Comparison of ENCODE assay signal across 9 cellular contexts in the genomic region with DNA sequence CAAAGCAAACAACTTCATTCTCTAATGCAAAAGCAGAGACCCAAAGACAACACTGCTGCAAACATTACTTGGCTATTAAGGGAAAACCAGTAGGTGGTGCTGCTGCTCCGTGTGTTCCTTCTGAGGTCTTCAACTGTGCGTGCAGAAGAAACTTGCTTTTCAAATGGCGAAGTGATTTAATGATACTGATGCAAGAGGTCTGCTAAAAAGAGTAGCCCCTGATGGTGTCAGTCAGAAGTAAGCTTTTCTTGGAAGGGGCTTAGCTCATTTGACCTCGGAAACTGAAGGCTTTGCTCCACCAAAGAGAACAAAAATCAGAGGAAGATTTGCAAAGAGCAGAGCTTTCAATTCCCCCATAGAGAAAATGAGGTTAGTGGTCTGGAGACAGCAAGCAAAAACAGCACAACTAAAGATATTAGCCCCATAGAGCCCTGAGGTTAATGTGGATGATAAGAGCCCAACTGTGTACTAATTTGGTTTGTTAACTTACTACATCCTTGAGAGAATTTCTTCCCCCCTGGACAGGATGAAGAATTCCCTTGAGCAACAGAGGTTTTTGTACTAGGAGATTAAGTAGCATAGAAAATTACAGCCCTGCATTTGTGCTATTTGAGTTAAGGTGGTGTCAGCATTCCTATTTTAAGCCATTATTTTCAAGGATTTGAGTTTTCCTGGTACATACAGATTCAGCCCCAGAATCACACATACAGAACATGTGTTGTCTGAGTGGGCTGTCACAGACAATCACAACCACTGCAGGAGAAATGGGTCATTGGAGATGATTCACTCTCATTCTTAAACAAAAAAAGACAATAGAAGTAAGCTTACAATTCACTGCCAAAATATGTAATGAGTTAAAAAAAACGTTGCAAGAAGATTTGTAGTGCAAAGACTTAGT.
DNase-seq lines count a peak whose midpoint lies in the region; ATAC-seq, FAIRE-seq and TF ChIP-seq lines count a peak whose summit lies in the region.
"Had no signal": no experiment of that assay in that cellular context is flagged by ENCODE, and none has a peak within 500 bp of the region (broad histone marks: within the 10 kb centered on the region; RNA-seq: fewer than 3 reads in every experiment).

No MANE protein-coding gene starts in this region.

- H3K36me3 ChIP-seq in OCI-LY7 (ENCODE audit: insufficient read depth, low read length), result no peaks in the 10 kb centered on the region
- no peaks in the 10 kb centered on the region for H3K36me3 ChIP-seq in prostate gland

- H3K9me3 Mint-ChIP-seq in glutamatergic neuron (ENCODE audit: unreplicated experiment), result no peaks in the 10 kb centered on the region
- H3K9me3 Mint-ChIP-seq: activated naive CD4-positive, alpha-beta T cell treated with anti-CD3 and anti-CD28 coated beads, Interleukin-2, amount 50 U/mL, for 72 hours had no signal

- TF ChIP-seq CTCF in OCI-LY7 (conservative IDR thresholded peaks at IDR 0.05; ENCODE audit: low read length) (peak; percentile 83), glutamatergic neuron (IDR thresholded peaks at IDR 0.05; ENCODE audit: partially characterized antibody, unreplicated experiment) (peak; percentile 76), prostate gland (IDR thresholded peaks at IDR 0.05) (peak; percentile 19 to 67 (median 53))

- H3K36me3 Mint-ChIP-seq in glutamatergic neuron (ENCODE audit: unreplicated experiment), result no peaks in the 10 kb centered on the region
- H3K36me3 Mint-ChIP-seq: activated naive CD4-positive, alpha-beta T cell treated with anti-CD3 and anti-CD28 coated beads, Interleukin-2, amount 50 U/mL, for 72 hours had no signal

- intact Hi-C loops in OCI-LY7 (cut with micrococcal nuclease; ENCODE audit: unreplicated experiment), result loop anchor here (10.0 kb wide), 2 partner anchors 392 to 1048 kb away; no protein-coding TSS in a partner anchor
- intact Hi-C loops in prostate gland (cut with DNase I), result loop anchor here (5.0 kb wide), 1 partner anchor 346 kb away; no protein-coding TSS in a partner anchor

- no peaks in the 10 kb centered on the region for H3K79me2 ChIP-seq in OCI-LY7 (ENCODE audit: insufficient read depth, low read depth, low read length)

- H3K9me3 ChIP-seq in OCI-LY7 (ENCODE audit: low read length) (no peaks in the 10 kb centered on the region), prostate gland (no peaks in the 10 kb centered on the region)

- H3K9me2 ChIP-seq in OCI-LY7 (ENCODE audit: insufficient read depth, low read length), result no peaks in the 10 kb centered on the region

- no peak for FAIRE-seq in HTR-8/SVneo (lab: Jason Lieb, UNC)

- BruUV-seq in OCI-LY7 (replicated peaks; lab: Mats Ljungman, UMichigan), result no TSS peak

- no peaks in the 10 kb centered on the region for H3K4me1 ChIP-seq in OCI-LY7 (ENCODE audit: insufficient read depth, low read length, poor library complexity, severe bottlenecking)
- no peaks in the 10 kb centered on the region for H3K4me1 ChIP-seq in prostate gland (replicated peaks)

- no peaks in the 10 kb centered on the region for H3K27me3 ChIP-seq in prostate gland (replicated peaks; ENCODE audit: insufficient read depth)

- no peak for TF ChIP-seq POLR2A in prostate gland (IDR thresholded peaks at IDR 0.05)

- peaks cover 5% of the 10 kb centered on the region for H3K27me3 Mint-ChIP-seq in glutamatergic neuron (ENCODE audit: unreplicated experiment)

- CTCF ChIA-PET in OCI-LY7 (lab: Charles Lee; ENCODE audit: unreplicated experiment), result no interaction called here

- no peak overlapping the region for H3K4me2 ChIP-seq in OCI-LY7 (ENCODE audit: low read length)

- H2AFZ ChIP-seq in OCI-LY7 (ENCODE audit: low read length), result 0 out of 2 replicates have a peak overlapping the region, but pooled peaks have one; percentile 18

- peak; percentile 86 for ATAC-seq in GM19455 (IDR thresholded peaks at IDR 0.05; ENCODE audit: unreplicated experiment)

- peaks cover 17% of the 10 kb centered on the region for H3K4me1 Mint-ChIP-seq in glutamatergic neuron (ENCODE audit: low read depth, unreplicated experiment)

- H3K27ac Mint-ChIP-seq in glutamatergic neuron (ENCODE audit: unreplicated experiment), result peak overlapping the region; percentile 16
- H3K27ac Mint-ChIP-seq: activated naive CD4-positive, alpha-beta T cell treated with anti-CD3 and anti-CD28 coated beads, Interleukin-2, amount 50 U/mL, for 72 hours had no signal

- POLR2A ChIA-PET in OCI-LY7 (lab: Charles Lee), result interaction anchor here (0.6 to 0.9 kb wide), 2 partner anchors 163 to 669 kb away, joined by 3 read pairs; no protein-coding TSS in a partner anchor

- no peak overlapping the region for H3K4me3 Mint-ChIP-seq in glutamatergic neuron (ENCODE audit: unreplicated experiment)

- H4K20me1 ChIP-seq in OCI-LY7 (ENCODE audit: insufficient read depth, low read length), result no peaks in the 10 kb centered on the region

- 6% methylated on average over 5 of the region's 5 CpGs for WGBS in prostate gland

- H3K4me3 ChIP-seq in OCI-LY7 (ENCODE audit: low read depth, low read length, poor library complexity, severe bottlenecking) (no peak overlapping the region), prostate gland (no peak overlapping the region)

- H3K27ac ChIP-seq in OCI-LY7 (ENCODE audit: low read depth, low read length, poor library complexity, severe bottlenecking) (no peak overlapping the region), prostate gland (no peak overlapping the region)

- DNase-seq in DMS 273 (lab: John Stamatoyannopoulos, UW; ENCODE audit: unreplicated experiment), result peak; percentile 77
- peak; percentile 9 for DNase-seq in HTR-8/SVneo (ENCODE audit: insufficient read length, low spot score)
- DNase-seq in OCI-LY7 (ENCODE audit: low spot score), result peak; percentile 53
- peak in 3 of 4 experiments; percentile 1 to 5 (median 3) for DNase-seq in activated naive CD4-positive, alpha-beta T cell (lab: John Stamatoyannopoulos, UW)
- DNase-seq in glutamatergic neuron, result peak; percentile 74
- DNase-seq in prostate gland (ENCODE audit: low spot score), result peak; percentile 42
- no peak for DNase-seq in NOMO-1 treated with dmso at 0.1 percent for 144 hours (lab: John Stamatoyannopoulos, UW; ENCODE audit: unreplicated experiment)
